In the genomic region with DNA sequence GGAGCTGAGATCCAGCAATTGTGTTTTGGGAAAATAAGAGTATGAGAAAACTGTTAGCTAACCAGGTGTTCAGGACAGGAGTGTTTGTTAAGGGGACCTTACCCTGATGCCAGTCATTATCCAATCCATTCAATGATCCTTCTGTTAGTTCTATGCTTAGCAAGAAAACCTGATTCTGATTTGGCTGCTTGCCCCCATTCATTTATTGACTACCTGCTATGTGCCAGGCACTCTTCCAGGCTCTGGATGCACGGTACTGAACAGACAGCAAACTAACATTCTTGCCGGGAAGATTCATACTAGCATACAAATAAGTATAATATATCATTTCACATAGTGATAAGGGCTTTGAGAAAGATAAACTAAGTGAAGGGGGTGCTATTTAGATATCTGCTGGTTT, we compare ENCODE assay signal across 14 cellular contexts. TPM values are rescaled to one million over a fixed set of nuclear protein-coding genes. Genes with fewer than 3 reads are reported as not detected.
DNase-seq lines count a peak whose midpoint lies in the region; ATAC-seq, FAIRE-seq and TF ChIP-seq lines count a peak whose summit lies in the region.
"Had no signal": no experiment of that assay in that cellular context is flagged by ENCODE, and none has a peak within 500 bp of the region (broad histone marks: within the 10 kb centered on the region; RNA-seq: fewer than 3 reads in every experiment).

No MANE protein-coding gene starts in this region.

- peak overlapping the region in 1 of 4 donors; percentile 26 for H3K4me3 ChIP-seq in pancreas
- H3K4me3 ChIP-seq: hepatocyte had no signal

- peaks cover 0 to 13% (median 0%) of the 10 kb centered on the region in 3 donors for H3K4me1 ChIP-seq in pancreas

- H3K36me3 Mint-ChIP-seq in brain: no peaks in the 10 kb centered on the region

- intact Hi-C loops in pancreas (cut with DNase I): no loop called here

- 14 to 26% methylated on average over 2 of the region's 2 CpGs for WGBS in pancreas, 2 donors

- H3K4me3 Mint-ChIP-seq in brain: peak overlapping the region in 4 of 5 experiments; percentile 78 to 83 (median 83)

- peak overlapping the region; percentile 35 to 80 (median 68) for H3K27ac ChIP-seq in pancreas
- H3K27ac ChIP-seq: 22Rv1 had no signal

- H3K27me3 Mint-ChIP-seq in brain: peaks cover 6% of the 10 kb centered on the region

- ATAC-seq in pancreas (peak; percentile 10 to 45 (median 29)), HG02885 (IDR thresholded peaks at IDR 0.05; ENCODE audit: poor library complexity, unreplicated experiment) (no peak)

- H3K36me3 ChIP-seq in pancreas: no peaks in the 10 kb centered on the region
- H3K36me3 ChIP-seq: stomach had no signal

- no peak for FAIRE-seq in pancreas (lab: Jason Lieb, UNC)

- no peaks in the 10 kb centered on the region for H3K9me3 ChIP-seq in pancreas
- H3K9me3 ChIP-seq: stomach had no signal

- peak; percentile 40 for DNase-seq in NCI-H1105 treated with DMSO at 0.1 percent for 48 hours (lab: John Stamatoyannopoulos, UW)
- no peak for DNase-seq in NCI-H1105 (lab: John Stamatoyannopoulos, UW)
- peak; percentile 65 for DNase-seq in NCI-H1092 treated with DMSO at 0.1 percent for 48 hours (lab: John Stamatoyannopoulos, UW)
- peak in 3 of 6 donors; percentile 37 to 59 (median 56) for DNase-seq in pancreas
- no peak for DNase-seq in 8988T
- DNase-seq in T-helper 1 cell: no peak
- DNase-seq: effector memory CD4-positive, alpha-beta T cell; NCI-H1417 treated with DMSO at 0.1 percent for 48 hours; NK-92 treated with Interleukin-12 subunit alpha and Interleukin-12 subunit beta, amount 100 ng/mL, for 24 hours; stomach had no signal

- H3K9me3 Mint-ChIP-seq in brain: peaks cover 0 to 21% (median 7%) of the 10 kb centered on the region in 5 experiments

- TF ChIP-seq CTCF in brain (conservative IDR thresholded peaks at IDR 0.05): no peak
- no peak for TF ChIP-seq CTCF in pancreas (IDR thresholded peaks at IDR 0.05)

- H3K27me3 ChIP-seq in pancreas: peaks cover 0 to 8% (median 0%) of the 10 kb centered on the region in 4 donors
- H3K27me3 ChIP-seq: hepatocyte had no signal

- peaks cover 39% of the 10 kb centered on the region for H3K4me1 Mint-ChIP-seq in brain

- H3K27ac Mint-ChIP-seq in brain: peak overlapping the region in 4 of 5 experiments; percentile 85 to 97 (median 94)

RNA-seq across cellular contexts. Expression of a gene that starts 1.0 kb away (rescaled TPM):
- polyA plus RNA-seq in brain (ENCODE audit: insufficient read depth, low read depth, low replicate concordance): 40.8 TPM
- total RNA-seq in pancreas: 10 to 100 TPM; 21.3 to 30.8 (median 23.6) TPM
- polyA plus RNA-seq in pancreas: 10 to 100 TPM; 17.7 to 19.5 TPM

RNA-seq across cellular contexts. Expression of a gene that starts 45.5 kb away (rescaled TPM):
- not detected for polyA plus RNA-seq in brain (ENCODE audit: insufficient read depth, low read depth, low replicate concordance)
- total RNA-seq in pancreas: not detected
- not detected for polyA plus RNA-seq in pancreas
- total RNA-seq: hepatocyte, stomach had no signal
- polyA plus RNA-seq: hepatocyte, stomach had no signal

Comparison
In these comparisons a context has a peak if more than half of its experiments do, and no peak if none do; other contexts are left out.
1. DNase-seq: peak in NCI-H1105 treated with DMSO at 0.1 percent for 48 hours (single experiment) and NCI-H1092 treated with DMSO at 0.1 percent for 48 hours (single experiment); none in NCI-H1105 (single experiment), 8988T (single experiment) and T-helper 1 cell (0 of 5).